In genomic region chr6:81900616-81901015, GRCh38 we compare ENCODE assay signal across 16 cellular contexts.
DNase-seq lines count a peak whose midpoint lies in the region; ATAC-seq and TF ChIP-seq lines count a peak whose summit lies in the region.
"Had no signal": no experiment of that assay in that cellular context is flagged by ENCODE, and none has a peak within 500 bp of the region (broad histone marks: within the 10 kb centered on the region; RNA-seq: fewer than 3 reads in every experiment).

No MANE protein-coding gene starts in this region.

- H3K27me3 ChIP-seq in hepatocyte, result no peaks in the 10 kb centered on the region
- no peaks in the 10 kb centered on the region for H3K27me3 ChIP-seq in vagina
- H3K27me3 ChIP-seq: esophagus squamous epithelium had no signal

- H3K4me3 ChIP-seq in hepatocyte (no peak overlapping the region), vagina (no peak overlapping the region)
- H3K4me3 ChIP-seq: esophagus squamous epithelium had no signal

- H3K9me3 ChIP-seq in hepatocyte (ENCODE audit: low read depth) (peaks cover 3% of the 10 kb centered on the region), vagina (no peaks in the 10 kb centered on the region)

- H3K36me3 ChIP-seq in hepatocyte (replicated peaks; ENCODE audit: insufficient read depth, low read depth) (no peaks in the 10 kb centered on the region), vagina (no peaks in the 10 kb centered on the region)
- H3K36me3 ChIP-seq: esophagus squamous epithelium had no signal

- TF ChIP-seq CTCF in hepatocyte (IDR thresholded peaks at IDR 0.05; ENCODE audit: poor library complexity) (no peak), vagina (IDR thresholded peaks at IDR 0.05) (no peak)

- no peaks in the 10 kb centered on the region for H3K79me2 ChIP-seq in hepatocyte

- H3K9me2 ChIP-seq in hepatocyte (replicated peaks; ENCODE audit: insufficient read depth), result no peaks in the 10 kb centered on the region

- peaks cover 25% of the 10 kb centered on the region for H3K4me1 ChIP-seq in hepatocyte (ENCODE audit: insufficient read depth)
- no peaks in the 10 kb centered on the region for H3K4me1 ChIP-seq in vagina

- 100% methylated on average over 1 of the region's 1 CpG for WGBS in hepatocyte (ENCODE audit: low lambda C conversion rate, missing lambda C conversion rate)

- DNase-seq in hepatocyte (ENCODE audit: low spot score) (no peak), SW 1271 (lab: John Stamatoyannopoulos, UW) (no peak), DMS 273 treated with DMSO at 0.1 percent for 48 hours (lab: John Stamatoyannopoulos, UW) (no peak), vagina (ENCODE audit: extremely low spot score in 2 of 2) (no peak)
- DNase-seq: activated T-cell treated with anti-CD3 and anti-CD28 coated beads, Interleukin-2, amount 50 U/mL, for 72 hours; anterior cingulate cortex; esophagus squamous epithelium; naive thymus-derived CD4-positive, alpha-beta T cell; NCI-H1092 treated with DMSO at 0.1 percent for 48 hours; NCI-H446; stimulated activated CD4-positive, alpha-beta T cell treated with anti-CD3 and anti-CD28 coated beads, Interleukin-4, amount 100 ng/mL, for 1 hour had no signal

- no peak overlapping the region for H3K4me2 ChIP-seq in hepatocyte

- TF ChIP-seq POLR2A in vagina (IDR thresholded peaks at IDR 0.05), result no peak

- H4K20me1 ChIP-seq in hepatocyte (ENCODE audit: insufficient read depth, poor library complexity, severe bottlenecking), result no peaks in the 10 kb centered on the region

- peak; percentile 84 for ATAC-seq in GM18520 (IDR thresholded peaks at IDR 0.05; ENCODE audit: unreplicated experiment)
- peak; percentile 92 for ATAC-seq in GM19467 (IDR thresholded peaks at IDR 0.05; ENCODE audit: unreplicated experiment)
- peak; percentile 96 for ATAC-seq in HG02870 (IDR thresholded peaks at IDR 0.05; ENCODE audit: unreplicated experiment)
- peak; percentile 96 for ATAC-seq in HG03439 (IDR thresholded peaks at IDR 0.05; ENCODE audit: unreplicated experiment)
- ATAC-seq: activated T-cell treated with anti-CD3 and anti-CD28 coated beads, Interleukin-2, amount 50 U/mL, for 72 hours; naive thymus-derived CD4-positive, alpha-beta T cell; stimulated activated effector memory CD8-positive, alpha-beta T cell treated with anti-CD3 and anti-CD28 coated beads, Interleukin-12 subunit alpha, Interleukin-12 subunit beta, amount 100 ng/mL, for 72 hours had no signal

- intact Hi-C loops in vagina (cut with DNase I), result no loop called here

- no peak overlapping the region for H2AFZ ChIP-seq in hepatocyte

- H3K27ac ChIP-seq in hepatocyte, result no peak overlapping the region
- no peak overlapping the region for H3K27ac ChIP-seq in vagina
- H3K27ac ChIP-seq: esophagus squamous epithelium had no signal
